8 cellular contexts compared by ENCODE assay signal in the genomic region with DNA sequence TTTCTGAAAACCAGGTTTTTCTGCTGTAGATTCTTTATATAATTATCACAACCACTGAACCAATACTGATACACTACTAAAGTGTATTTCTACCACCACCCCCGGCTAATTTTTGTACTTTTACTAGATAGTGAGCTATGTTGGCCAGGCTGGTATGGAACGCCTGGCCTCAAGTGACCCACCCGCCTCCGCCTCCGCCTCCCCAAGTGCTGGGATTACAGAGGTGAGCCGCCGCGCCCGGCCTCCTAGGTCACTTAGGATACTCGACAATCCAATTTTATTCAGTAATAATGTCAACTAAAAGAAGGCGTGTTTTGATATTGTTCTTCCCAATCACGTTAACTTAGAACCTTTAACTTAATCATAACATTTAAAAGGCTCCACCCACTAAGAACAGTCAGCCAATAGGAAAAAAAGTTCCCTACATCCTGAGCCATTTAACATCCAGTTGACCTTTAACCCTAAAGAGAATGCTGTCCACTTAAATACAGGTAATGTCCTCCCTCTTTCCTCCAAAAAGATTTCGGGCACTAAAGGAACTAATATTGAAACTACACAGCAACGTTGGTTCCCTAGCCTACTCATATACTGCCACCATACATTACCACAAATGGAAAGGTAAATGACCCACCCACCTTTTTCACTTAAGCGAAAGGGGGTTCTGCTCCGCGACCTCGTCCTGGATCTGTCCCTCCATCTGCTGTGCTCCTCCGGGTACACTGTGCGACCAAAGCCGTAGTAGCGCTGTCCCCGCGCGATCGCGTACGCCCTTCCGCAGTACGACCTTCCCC. TPM values are rescaled to one million over a fixed set of nuclear protein-coding genes. Genes with fewer than 3 reads are reported as not detected.
DNase-seq lines count a peak whose midpoint lies in the region; ATAC-seq and TF ChIP-seq lines count a peak whose summit lies in the region.

No MANE protein-coding gene starts in this region.

- H3K27me3 ChIP-seq in lung (ENCODE audit: control insufficient read depth, insufficient read depth): no peaks in the 10 kb centered on the region
- no peaks in the 10 kb centered on the region for H3K27me3 ChIP-seq in uterus

- TF ChIP-seq CTCF in choroid plexus epithelial cell (conservative IDR thresholded peaks at IDR 0.05; ENCODE audit: low read depth, low read length) (no peak), lung (IDR thresholded peaks at IDR 0.05; ENCODE audit: control extremely low read depth, extremely low read depth) (no peak), uterus (IDR thresholded peaks at IDR 0.05) (no peak)

- no peak for TF ChIP-seq POLR2A in uterus (IDR thresholded peaks at IDR 0.05)

- H3K4me3 ChIP-seq in choroid plexus epithelial cell (ENCODE audit: low read depth, low read length) (peak overlapping the region; percentile 97), lung (peak overlapping the region; percentile 86), uterus (peak overlapping the region; percentile 96)

- H3K27ac ChIP-seq in lung (ENCODE audit: low read depth in 1 of 2, low read length in 1 of 2) (peak overlapping the region; percentile 99 to 100), uterus (peak overlapping the region; percentile 99)

- ATAC-seq in lung (ENCODE audit: insufficient read depth, low FRiP score): no peak

- WGBS in lung, 2 donors: 24 to 26% methylated on average over 30 of the region's 30 CpGs

- intact Hi-C loops in uterus (cut with DNase I; ENCODE audit: low total_unique reads): no loop called here

- no peaks in the 10 kb centered on the region for H3K9me3 ChIP-seq in lung (ENCODE audit: control insufficient read depth in 2 of 2, insufficient read depth in 1 of 2, low read length in 1 of 2)
- no peaks in the 10 kb centered on the region for H3K9me3 ChIP-seq in uterus

- H3K4me1 ChIP-seq in lung (ENCODE audit: control insufficient read depth in 2 of 2, insufficient read depth in 2 of 2, low read length in 2 of 2) (peaks cover 6 to 10% of the 10 kb centered on the region in 2 donors), uterus (peaks cover 13 to 15% of the 10 kb centered on the region in 2 donors)

- DNase-seq in NCI-H1417 (lab: John Stamatoyannopoulos, UW) (peak in 2 of 3 experiments; percentile 31 to 32), NCI-H1417 treated with DMSO at 0.1 percent for 48 hours (lab: John Stamatoyannopoulos, UW) (no peak), NCI-H526 treated with DMSO at 0.1 percent for 48 hours (lab: John Stamatoyannopoulos, UW) (peak; percentile 23), choroid plexus epithelial cell (ENCODE audit: low read depth) (peak; percentile 58), lung (ENCODE audit: low spot score) (no peak), uterus (no peak), cortex of kidney (lab: John Stamatoyannopoulos, UW) (no peak), NCI-H1048 (lab: John Stamatoyannopoulos, UW) (no peak)

- peaks cover 15 to 17% of the 10 kb centered on the region in 2 donors for H3K36me3 ChIP-seq in lung (ENCODE audit: control insufficient read depth in 2 of 2, insufficient read depth in 2 of 2, low read length in 2 of 2)
- H3K36me3 ChIP-seq in uterus: no peaks in the 10 kb centered on the region

RNA-seq across cellular contexts. Expression of gene RSRP1, which starts 1.2 kb away (rescaled TPM):
- 100 to 1,000 TPM; 104 to 210 TPM for total RNA-seq in lung
- polyA plus RNA-seq in lung: 100 to 1,000 TPM in 1 of 2 donors, 10 to 100 TPM in 1; 72.6 to 364 TPM
- total RNA-seq in uterus: 100 to 1,000 TPM; 103 to 232 (median 141) TPM

RNA-seq across cellular contexts. Expression of gene SYF2, which starts 13.7 kb away (rescaled TPM):
- total RNA-seq in lung (10 to 100 TPM; 29.7 to 99.4 TPM), uterus (10 to 100 TPM; 45.3 to 52.1 (median 47.9) TPM)
- 10 to 100 TPM; 51.4 to 83.5 TPM for polyA plus RNA-seq in lung

RNA-seq across cellular contexts. Expression of gene RHD, which starts 26.3 kb away (rescaled TPM):
- total RNA-seq in lung: 1 to 10 TPM in 1 of 2 donors, not detected in 1; 2.2 TPM
- under 1 TPM; 0.12 to 0.27 TPM for polyA plus RNA-seq in lung
- 1 to 10 TPM in 1 of 4 donors, not detected in 3; 1.5 TPM for total RNA-seq in uterus

Comparison
In these comparisons a context has a peak if more than half of its experiments do, and no peak if none do; other contexts are left out.
1. DNase-seq: peak in NCI-H1417 (2 of 3), NCI-H526 treated with DMSO at 0.1 percent for 48 hours (single experiment) and choroid plexus epithelial cell (single experiment); none in NCI-H1417 treated with DMSO at 0.1 percent for 48 hours (single experiment), lung (single experiment), uterus (0 of 2), cortex of kidney (single experiment) and NCI-H1048 (single experiment).
2. Peak in every context shown above with its lines, with median percentiles within 50 percentile points of each other: H3K4me3 ChIP-seq.